Comparison of ENCODE assay signal across 25 cellular contexts in genomic region chr4:1539859-1540600, GRCh38.
DNase-seq lines count a peak whose midpoint lies in the region; ATAC-seq and TF ChIP-seq lines count a peak whose summit lies in the region.
"Had no signal": no experiment of that assay in that cellular context is flagged by ENCODE, and none has a peak within 500 bp of the region (broad histone marks: within the 10 kb centered on the region; RNA-seq: fewer than 3 reads in every experiment).

No MANE protein-coding gene starts in this region.

- in situ Hi-C loops in gastrocnemius medialis (cut with MboI; ENCODE audit: low sequenced_read_pairs in 4 of 4) = no loop called here

- H3K4me1 ChIP-seq in GM23338 (ENCODE audit: insufficient read depth) = no peaks in the 10 kb centered on the region
- peaks cover 34% of the 10 kb centered on the region for H3K4me1 ChIP-seq in PC-3 (ENCODE audit: insufficient read depth, low read length)
- no peaks in the 10 kb centered on the region for H3K4me1 ChIP-seq in gastrocnemius medialis
- H3K4me1 ChIP-seq in CD4-positive, alpha-beta memory T cell (ENCODE audit: insufficient read depth, low read length) = peaks cover 15% of the 10 kb centered on the region

- no peak for TF ChIP-seq POLR2A in gastrocnemius medialis (IDR thresholded peaks at IDR 0.05)

- no peak overlapping the region for H3K27ac Mint-ChIP-seq in GM23338
- no peak overlapping the region for H3K27ac Mint-ChIP-seq in glutamatergic neuron (ENCODE audit: unreplicated experiment)
- no peak overlapping the region for H3K27ac Mint-ChIP-seq in CD4-positive, alpha-beta memory T cell

- intact Hi-C loops in PC-3 (cut with micrococcal nuclease) = no loop called here
- intact Hi-C loops in gastrocnemius medialis (cut with DNase I; ENCODE audit: low total_unique reads) = no loop called here
- intact Hi-C loops in CD4-positive, alpha-beta memory T cell (cut with micrococcal nuclease) = no loop called here

- H3K79me2 ChIP-seq in GM23338 (replicated peaks; ENCODE audit: insufficient read depth) (no peaks in the 10 kb centered on the region), PC-3 (ENCODE audit: low read length) (no peaks in the 10 kb centered on the region)

- no peak overlapping the region for H3K9ac ChIP-seq in PC-3 (ENCODE audit: low read length)
- H3K9ac ChIP-seq: KMS-11 had no signal

- H3K9me3 Mint-ChIP-seq in GM23338 = no peaks in the 10 kb centered on the region
- peaks cover 5% of the 10 kb centered on the region for H3K9me3 Mint-ChIP-seq in glutamatergic neuron (ENCODE audit: unreplicated experiment)
- no peaks in the 10 kb centered on the region for H3K9me3 Mint-ChIP-seq in CD4-positive, alpha-beta memory T cell
- H3K9me3 Mint-ChIP-seq: CD8-positive, alpha-beta memory T cell had no signal

- CTCF ChIA-PET in PC-3 (lab: Charles Lee) = no interaction called here
- CTCF ChIA-PET in CD4-positive, alpha-beta memory T cell (lab: Charles Lee; ENCODE audit: partially characterized antibody) = no interaction called here

- no peaks in the 10 kb centered on the region for H3K36me3 Mint-ChIP-seq in GM23338 (ENCODE audit: low read depth)
- no peaks in the 10 kb centered on the region for H3K36me3 Mint-ChIP-seq in glutamatergic neuron (ENCODE audit: unreplicated experiment)
- no peaks in the 10 kb centered on the region for H3K36me3 Mint-ChIP-seq in CD4-positive, alpha-beta memory T cell
- H3K36me3 Mint-ChIP-seq: CD8-positive, alpha-beta memory T cell had no signal

- H3K36me3 ChIP-seq in GM23338 (ENCODE audit: insufficient read depth) = no peaks in the 10 kb centered on the region
- H3K36me3 ChIP-seq in PC-3 (ENCODE audit: low read depth, low read length) = no peaks in the 10 kb centered on the region
- no peaks in the 10 kb centered on the region for H3K36me3 ChIP-seq in gastrocnemius medialis
- no peaks in the 10 kb centered on the region for H3K36me3 ChIP-seq in CD4-positive, alpha-beta memory T cell (ENCODE audit: insufficient read depth, low read length)

- no TSS peak for BruUV-seq in PC-3 (replicated peaks; lab: Mats Ljungman, UMichigan)

- TF ChIP-seq CTCF in GM23338 (conservative IDR thresholded peaks at IDR 0.05; ENCODE audit: low read depth in 2 of 2) (no peak), PC-3 (conservative IDR thresholded peaks at IDR 0.05; ENCODE audit: low read depth, low read length) (no peak), glutamatergic neuron (IDR thresholded peaks at IDR 0.05; ENCODE audit: partially characterized antibody, unreplicated experiment) (no peak), gastrocnemius medialis (IDR thresholded peaks at IDR 0.05 in 4 of 5, conservative IDR thresholded peaks at IDR 0.05 in 1 of 5) (no peak)

- H3K27me3 Mint-ChIP-seq in GM23338 (ENCODE audit: insufficient read depth, low read depth, poor library complexity) = peaks cover 15% of the 10 kb centered on the region
- peaks cover 4% of the 10 kb centered on the region for H3K27me3 Mint-ChIP-seq in glutamatergic neuron (ENCODE audit: unreplicated experiment)
- peaks cover 0 to 2% of the 10 kb centered on the region in 2 donors for H3K27me3 Mint-ChIP-seq in CD4-positive, alpha-beta memory T cell

- H2AFZ ChIP-seq in GM23338 (peak overlapping the region; percentile 32; the same call in 1 of the 2 replicates), PC-3 (ENCODE audit: low read length) (peak overlapping the region; percentile 72; the same call in 1 of the 2 replicates)

- POLR2A ChIA-PET in PC-3 (lab: Charles Lee; ENCODE audit: unreplicated experiment) = no interaction called here
- POLR2A ChIA-PET in CD4-positive, alpha-beta memory T cell (lab: Charles Lee; ENCODE audit: partially characterized antibody) = no interaction called here

- H3F3A ChIP-seq in GM23338 (replicated peaks; ENCODE audit: low read depth) (no peaks in the 10 kb centered on the region), PC-3 (ENCODE audit: low read length, unreplicated experiment) (no peaks in the 10 kb centered on the region)

- no peaks in the 10 kb centered on the region for H3K9me2 ChIP-seq in GM23338 (ENCODE audit: insufficient read depth)
- no peaks in the 10 kb centered on the region for H3K9me2 ChIP-seq in PC-3 (replicated peaks; ENCODE audit: low read length)

- ATAC-seq in GM23338 = no peak
- ATAC-seq in PC-3 = no peak
- no peak for ATAC-seq in gastrocnemius medialis
- ATAC-seq in GM19455 (IDR thresholded peaks at IDR 0.05; ENCODE audit: unreplicated experiment) = no peak
- ATAC-seq: GM12878, SK-N-SH treated with all-trans-retinoic acid at 6 μM for 48 hours had no signal

- DNase-seq in GM23338 (ENCODE audit: low spot score) (no peak), PC-3 (no peak), glutamatergic neuron (peak; percentile 9), retina (peak; percentile 61), gastrocnemius medialis (no peak)
- DNase-seq in CD4-positive, alpha-beta memory T cell = no peak
- DNase-seq: C1 segment of cervical spinal cord; CD8-positive, alpha-beta memory T cell; DMS 273 treated with DMSO at 0.1 percent for 48 hours; DMS79; EL; GDM1; H7; NCI-H1048; NCI-H1417; NCI-H1694; NCI-H2029 treated with DMSO at 0.1 percent for 48 hours; NCI-H446 treated with DMSO at 0.1 percent for 48 hours; NCI-H526; RPMI8226; SHP77 treated with DMSO at 0.1 percent for 48 hours had no signal

- no peaks in the 10 kb centered on the region for H3K27me3 ChIP-seq in GM23338 (ENCODE audit: insufficient read depth)
- H3K27me3 ChIP-seq in PC-3 (ENCODE audit: low read length) = no peaks in the 10 kb centered on the region
- H3K27me3 ChIP-seq in gastrocnemius medialis = peaks cover under 1 to 6% (median 1%) of the 10 kb centered on the region in 3 donors
- H3K27me3 ChIP-seq in CD4-positive, alpha-beta memory T cell (ENCODE audit: insufficient read depth, low read length) = no peaks in the 10 kb centered on the region

- H3K4me3 Mint-ChIP-seq in GM23338 (no peak overlapping the region), glutamatergic neuron (ENCODE audit: unreplicated experiment) (no peak overlapping the region)
- no peak overlapping the region for H3K4me3 Mint-ChIP-seq in CD4-positive, alpha-beta memory T cell
- H3K4me3 Mint-ChIP-seq: CD8-positive, alpha-beta memory T cell had no signal

- H3K4me1 Mint-ChIP-seq in GM23338 (peaks cover 3% of the 10 kb centered on the region; the same call in 2 of the 3 replicates), glutamatergic neuron (ENCODE audit: low read depth, unreplicated experiment) (peaks cover 17% of the 10 kb centered on the region)
- peaks cover 3 to 16% (median 6%) of the 10 kb centered on the region in 4 donors for H3K4me1 Mint-ChIP-seq in CD4-positive, alpha-beta memory T cell

- no peak overlapping the region for H3K27ac ChIP-seq in GM23338 (ENCODE audit: low read depth)
- H3K27ac ChIP-seq in PC-3 (ENCODE audit: low read length) = no peak overlapping the region
- H3K27ac ChIP-seq in gastrocnemius medialis = no peak overlapping the region
- no peak overlapping the region for H3K27ac ChIP-seq in CD4-positive, alpha-beta memory T cell (ENCODE audit: low read depth, low read length)
- H3K27ac ChIP-seq: KMS-11 had no signal

- H3K4me3 ChIP-seq in GM23338 = no peak overlapping the region
- no peak overlapping the region for H3K4me3 ChIP-seq in PC-3 (ENCODE audit: low read length)
- no peak overlapping the region for H3K4me3 ChIP-seq in gastrocnemius medialis
- no peak overlapping the region for H3K4me3 ChIP-seq in CD4-positive, alpha-beta memory T cell (ENCODE audit: low read length in 2 of 2)
- H3K4me3 ChIP-seq: GM12878 had no signal

- no peak overlapping the region for H3K4me2 ChIP-seq in GM23338
- peak overlapping the region; percentile 68 for H3K4me2 ChIP-seq in PC-3 (ENCODE audit: low read length)
- H3K4me2 ChIP-seq: KMS-11 had no signal

- H3K9me3 ChIP-seq in PC-3 (ENCODE audit: low read length) (no peaks in the 10 kb centered on the region), gastrocnemius medialis (no peaks in the 10 kb centered on the region)
- no peaks in the 10 kb centered on the region for H3K9me3 ChIP-seq in CD4-positive, alpha-beta memory T cell (ENCODE audit: control insufficient read depth in 1 of 2, low read length in 2 of 2)

- no peaks in the 10 kb centered on the region for H4K20me1 ChIP-seq in GM23338 (replicated peaks; ENCODE audit: insufficient read depth)
- H4K20me1 ChIP-seq in PC-3 (ENCODE audit: low read length) = no peaks in the 10 kb centered on the region

TF ChIP-seq in GM23338, 12 proteins besides CTCF, POLR2A, EP300 and RAD21:
- TF ChIP-seq ZNF114 (CRISPR knock-in tag; IDR thresholded peaks at IDR 0.05) = no peak

Comparison
In these comparisons a context has a peak if more than half of its experiments do, and no peak if none do; other contexts are left out.
1. DNase-seq: peak in glutamatergic neuron (single experiment) and retina (single experiment); none in GM23338 (single experiment), PC-3 (single experiment), gastrocnemius medialis (0 of 2) and CD4-positive, alpha-beta memory T cell (0 of 5).